Comparison of ENCODE assay signal across 9 cellular contexts in genomic region chr9:19173598-19174125, GRCh38. TPM values are rescaled to one million over a fixed set of nuclear protein-coding genes. Genes with fewer than 3 reads are reported as not detected.
DNase-seq lines count a peak whose midpoint lies in the region; ATAC-seq and TF ChIP-seq lines count a peak whose summit lies in the region.
"Had no signal": no experiment of that assay in that cellular context is flagged by ENCODE, and none has a peak within 500 bp of the region (broad histone marks: within the 10 kb centered on the region; RNA-seq: fewer than 3 reads in every experiment).

No MANE protein-coding gene starts in this region.

- DNase-seq in activated T-cell treated with anti-CD3 and anti-CD28 coated beads, Interleukin-2, amount 50 U/mL, for 4 hours, result no peak
- DNase-seq in activated T-cell treated with anti-CD3 and anti-CD28 coated beads for 4 hours (no peak), WTC11 (ENCODE audit: low spot score) (no peak), adrenal gland (no peak), kidney tubule cell (ENCODE audit: low spot score) (no peak)
- DNase-seq in stimulated activated effector memory CD8-positive, alpha-beta T cell treated with anti-CD3 and anti-CD28 coated beads, Interleukin-12 subunit alpha, Interleukin-12 subunit beta, amount 100 ng/mL, for 72 hours (ENCODE audit: low spot score in 2 of 2), result no peak
- DNase-seq in stimulated activated CD4-positive, alpha-beta T cell treated with anti-CD3 and anti-CD28 coated beads, Interleukin-4, amount 100 ng/mL, for 1 hour, result no peak

- peaks cover 25% of the 10 kb centered on the region for H3K4me1 Mint-ChIP-seq in activated T-cell treated with anti-CD3 and anti-CD28 coated beads, Interleukin-2, amount 50 U/mL, for 4 hours (ENCODE audit: low read depth)
- H3K4me1 Mint-ChIP-seq in WTC11, result peaks cover 5% of the 10 kb centered on the region
- H3K4me1 Mint-ChIP-seq in stimulated activated effector memory CD8-positive, alpha-beta T cell treated with anti-CD3 and anti-CD28 coated beads, Interleukin-12 subunit alpha, Interleukin-12 subunit beta, amount 100 ng/mL, for 72 hours, result peaks cover 14% of the 10 kb centered on the region

- POLR2A ChIA-PET in WTC11 (lab: Charles Lee), result interaction anchor here (1.1 kb wide), 1 partner anchor 125 kb away, joined by 6 read pairs; the partner anchor contains the start of gene RRAGA

- intact Hi-C loops in adrenal gland (cut with DNase I), result loop anchor here in 1 of 2 donors (10.0 kb wide), 2 partner anchors 89 to 129 kb away; partner anchors contain the start of gene RRAGA

- H3K4me3 ChIP-seq in adrenal gland, result no peak overlapping the region

- no peaks in the 10 kb centered on the region for H3K27me3 Mint-ChIP-seq in activated T-cell treated with anti-CD3 and anti-CD28 coated beads, Interleukin-2, amount 50 U/mL, for 4 hours (ENCODE audit: low read depth)
- H3K27me3 Mint-ChIP-seq in WTC11 (ENCODE audit: low read depth), result no peaks in the 10 kb centered on the region

- no peaks in the 10 kb centered on the region for H3K36me3 ChIP-seq in adrenal gland (replicated peaks in 1 of 2)
- H3K36me3 ChIP-seq: BE2C had no signal

- H3K9me3 Mint-ChIP-seq in activated T-cell treated with anti-CD3 and anti-CD28 coated beads, Interleukin-2, amount 50 U/mL, for 4 hours, result no peaks in the 10 kb centered on the region
- H3K9me3 Mint-ChIP-seq in WTC11, result no peaks in the 10 kb centered on the region
- H3K9me3 Mint-ChIP-seq in stimulated activated effector memory CD8-positive, alpha-beta T cell treated with anti-CD3 and anti-CD28 coated beads, Interleukin-12 subunit alpha, Interleukin-12 subunit beta, amount 100 ng/mL, for 72 hours, result no peaks in the 10 kb centered on the region

- H3K4me1 ChIP-seq in adrenal gland (replicated peaks in 1 of 2), result peaks cover 5 to 19% of the 10 kb centered on the region in 2 donors
- H3K4me1 ChIP-seq: BE2C had no signal

- CTCF ChIA-PET in WTC11 (lab: Charles Lee), result interaction anchor here (0.7 to 2.8 kb wide), 32 partner anchors 10 to 426 kb away, joined by 3 to 37 read pairs (median 5); partner anchors contain the start of genes DENND4C and RRAGA

- 49 to 78% (median 68%) methylated on average over 4 of the region's 4 CpGs for WGBS in adrenal gland, 4 donors

- TF ChIP-seq CTCF in WTC11 (IDR thresholded peaks at IDR 0.05) (no peak), adrenal gland (IDR thresholded peaks at IDR 0.05) (no peak)

- no peaks in the 10 kb centered on the region for H3K9me3 ChIP-seq in adrenal gland (replicated peaks in 1 of 3)
- H3K9me3 ChIP-seq: BE2C had no signal

- H3K27me3 ChIP-seq in adrenal gland, result no peaks in the 10 kb centered on the region
- H3K27me3 ChIP-seq: BE2C had no signal

- H3K27ac Mint-ChIP-seq in WTC11, result no peak overlapping the region
- H3K27ac Mint-ChIP-seq in stimulated activated effector memory CD8-positive, alpha-beta T cell treated with anti-CD3 and anti-CD28 coated beads, Interleukin-12 subunit alpha, Interleukin-12 subunit beta, amount 100 ng/mL, for 72 hours, result peak overlapping the region; percentile 88

- H3K27ac ChIP-seq in adrenal gland, result no peak overlapping the region

- no peak overlapping the region for H3K4me3 Mint-ChIP-seq in activated T-cell treated with anti-CD3 and anti-CD28 coated beads, Interleukin-2, amount 50 U/mL, for 4 hours
- no peak overlapping the region for H3K4me3 Mint-ChIP-seq in WTC11
- no peak overlapping the region for H3K4me3 Mint-ChIP-seq in stimulated activated effector memory CD8-positive, alpha-beta T cell treated with anti-CD3 and anti-CD28 coated beads, Interleukin-12 subunit alpha, Interleukin-12 subunit beta, amount 100 ng/mL, for 72 hours

- no peak for TF ChIP-seq POLR2A in adrenal gland (IDR thresholded peaks at IDR 0.05)

- no peaks in the 10 kb centered on the region for H3K36me3 Mint-ChIP-seq in activated T-cell treated with anti-CD3 and anti-CD28 coated beads, Interleukin-2, amount 50 U/mL, for 4 hours (ENCODE audit: insufficient read depth)
- no peaks in the 10 kb centered on the region for H3K36me3 Mint-ChIP-seq in WTC11
- no peaks in the 10 kb centered on the region for H3K36me3 Mint-ChIP-seq in stimulated activated effector memory CD8-positive, alpha-beta T cell treated with anti-CD3 and anti-CD28 coated beads, Interleukin-12 subunit alpha, Interleukin-12 subunit beta, amount 100 ng/mL, for 72 hours

- ATAC-seq in activated T-cell treated with anti-CD3 and anti-CD28 coated beads, Interleukin-2, amount 50 U/mL, for 4 hours, result peak; percentile 18 to 30
- peak; percentile 28 for ATAC-seq in HG02884 (IDR thresholded peaks at IDR 0.05; ENCODE audit: unreplicated experiment)
- peak; percentile 14; the same call in 1 of the 2 replicates for ATAC-seq in WTC11
- peak; percentile 54 for ATAC-seq in stimulated activated effector memory CD8-positive, alpha-beta T cell treated with anti-CD3 and anti-CD28 coated beads, Interleukin-12 subunit alpha, Interleukin-12 subunit beta, amount 100 ng/mL, for 72 hours

TF ChIP-seq in WTC11, 78 proteins besides CTCF, POLR2A, EP300 and RAD21:
- TF ChIP-seq HMGXB4 (CRISPR knock-in tag; IDR thresholded peaks at IDR 0.05) (no peak), GABPB1 (CRISPR knock-in tag; IDR thresholded peaks at IDR 0.05) (0 out of 2 replicates have a peak, but pooled peaks have one; percentile 4)

RNA-seq across cellular contexts. Expression of gene PLIN2, which starts 46.4 kb away (rescaled TPM):
- 10 to 100 TPM; 14.5 to 45.5 (median 38.4) TPM for total RNA-seq in activated T-cell treated with anti-CD3 and anti-CD28 coated beads, Interleukin-2, amount 50 U/mL, for 4 hours
- total RNA-seq in WTC11 (2021) (19.9 to 24.9 TPM (median 23.0 TPM) in 3 replicates), adrenal gland (100 to 1,000 TPM; 134 to 426 (median 221) TPM)
- polyA plus RNA-seq in adrenal gland, result 100 to 1,000 TPM in 1 of 3 donors, 10 to 100 TPM in 2; 43.4 to 134 (median 81.2) TPM

RNA-seq across cellular contexts. Expression of gene DENND4C, which starts 56.8 kb away (rescaled TPM):
- total RNA-seq in activated T-cell treated with anti-CD3 and anti-CD28 coated beads, Interleukin-2, amount 50 U/mL, for 4 hours, result 10 to 100 TPM in 1 of 3 donors, 1 to 10 TPM in 2; 9.0 to 11.3 (median 9.7) TPM
- total RNA-seq in WTC11 (2021) (21.0 to 22.6 TPM (median 21.7 TPM) in 3 replicates), adrenal gland (10 to 100 TPM; 34.6 to 81.6 (median 52.1) TPM)
- polyA plus RNA-seq in adrenal gland, result 10 to 100 TPM in 1 of 3 donors, 1 to 10 TPM in 2; 5.0 to 29.7 (median 7.0) TPM
